Comparison of ENCODE assay signal across 10 cellular contexts in the genomic region with DNA sequence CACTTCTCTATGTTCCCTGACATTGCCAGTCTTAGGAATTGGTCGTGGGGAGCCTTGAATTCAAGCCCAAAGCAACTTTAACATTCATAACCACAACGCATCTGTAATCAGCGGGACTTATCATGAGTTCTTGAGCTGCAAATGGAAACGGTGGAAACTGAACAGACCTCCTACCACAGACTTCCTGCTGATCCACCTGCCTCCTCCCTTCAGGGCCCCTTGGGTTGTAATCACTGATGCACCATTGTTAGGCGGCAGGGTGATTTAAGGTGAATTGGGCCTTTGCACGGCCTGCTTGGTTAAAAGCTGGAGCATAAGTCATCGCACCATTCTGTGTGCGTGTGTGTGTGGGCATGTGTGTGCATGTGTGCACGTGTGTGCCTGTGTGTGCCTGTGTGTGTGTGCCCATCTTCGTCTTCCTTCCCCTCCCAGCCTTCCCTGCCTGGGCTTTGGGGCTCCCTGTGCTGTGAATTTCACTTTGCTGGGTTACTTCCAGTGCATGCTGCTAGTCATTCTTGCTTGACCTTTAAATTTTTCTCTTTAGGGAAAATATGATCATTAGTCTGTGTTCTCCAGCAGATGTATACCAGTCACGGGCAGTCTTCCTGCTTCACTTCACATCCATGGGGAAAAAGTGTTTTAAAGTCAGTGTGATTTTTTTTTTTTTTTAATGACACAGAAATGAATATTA. TPM values are rescaled to one million over a fixed set of nuclear protein-coding genes. Genes with fewer than 3 reads are reported as not detected.
DNase-seq lines count a peak whose midpoint lies in the region; ATAC-seq, FAIRE-seq and TF ChIP-seq lines count a peak whose summit lies in the region.
"Had no signal": no experiment of that assay in that cellular context is flagged by ENCODE, and none has a peak within 500 bp of the region (broad histone marks: within the 10 kb centered on the region; RNA-seq: fewer than 3 reads in every experiment).

No MANE protein-coding gene starts in this region.

- TF ChIP-seq RAD21 in HepG2 (CRISPR knock-in tag; IDR thresholded peaks at IDR 0.05) = no peak

- no peak for DNase-seq in right atrium auricular region (ENCODE audit: low spot score)
- no peak for DNase-seq in Right ventricle myocardium inferior (ENCODE audit: missing footprints)
- no peak for DNase-seq in activated B cell treated with CpG ODN at 0.5 μM for 24 hours
- peak in 1 of 2 donors; percentile 44 for DNase-seq in central memory CD8-positive, alpha-beta T cell (ENCODE audit: low spot score in 2 of 2)
- DNase-seq in HepG2 (ENCODE audit: low spot score) = no peak
- DNase-seq in midbrain (lab: John Stamatoyannopoulos, UW) = no peak
- DNase-seq: islet precursor cell had no signal

- intact Hi-C loops in Right ventricle myocardium inferior (cut with DNase I) (no loop called here), activated B cell treated with CpG ODN at 0.5 μM for 24 hours (cut with micrococcal nuclease) (no loop called here), HepG2 (cut with micrococcal nuclease; ENCODE audit: unreplicated experiment) (no loop called here)

- H3K9me3 ChIP-seq in right atrium auricular region (no peaks in the 10 kb centered on the region), HepG2 (ENCODE audit: low read length) (no peaks in the 10 kb centered on the region)

- H3K4me3 ChIP-seq in right atrium auricular region (no peak overlapping the region), HepG2 (replicated peaks in 1 of 3; ENCODE audit: insufficient read depth in 1 of 3, low read depth in 2 of 3, low read length in 3 of 3) (no peak overlapping the region)

- H3K36me3 Mint-ChIP-seq in activated B cell treated with CpG ODN at 0.5 μM for 24 hours (ENCODE audit: low read depth) = peaks cover 25% of the 10 kb centered on the region
- peaks cover 9% of the 10 kb centered on the region for H3K36me3 Mint-ChIP-seq in central memory CD8-positive, alpha-beta T cell (ENCODE audit: insufficient read depth)

- no peak overlapping the region for H3K4me2 ChIP-seq in HepG2 (ENCODE audit: low read depth, low read length)

- H3K27ac Mint-ChIP-seq in activated B cell treated with CpG ODN at 0.5 μM for 24 hours = peak overlapping the region; percentile 57
- H3K27ac Mint-ChIP-seq in central memory CD8-positive, alpha-beta T cell (ENCODE audit: low read depth) = peak overlapping the region; percentile 60

- no peak overlapping the region for H2AFZ ChIP-seq in HepG2 (ENCODE audit: low read length)

- H3K27ac ChIP-seq in right atrium auricular region = peak overlapping the region; percentile 27 to 50
- no peak overlapping the region for H3K27ac ChIP-seq in HepG2 (ENCODE audit: extremely low read length, insufficient read depth, low read length)

- 42% methylated on average over 7 of the region's 11 CpGs for WGBS in HepG2 (ENCODE audit: low lambda C conversion rate)

- POLR2A ChIA-PET in activated B cell treated with CpG ODN at 0.5 μM for 24 hours (lab: Charles Lee) = interaction anchor here (0.7 to 1.2 kb wide), 5 partner anchors 13 to 118 kb away, joined by 3 to 4 read pairs (median 3); no protein-coding TSS in a partner anchor
- POLR2A ChIA-PET in HepG2 (lab: Yijun Ruan, JAX) = no interaction called here

- no peak for TF ChIP-seq CTCF in right atrium auricular region (IDR thresholded peaks at IDR 0.05)
- TF ChIP-seq CTCF in activated B cell treated with CpG ODN at 0.5 μM for 24 hours (IDR thresholded peaks at IDR 0.05) = no peak
- no peak for TF ChIP-seq CTCF in HepG2 (CRISPR knock-in tag; IDR thresholded peaks at IDR 0.05)

- H3K27me3 ChIP-seq in right atrium auricular region = no peaks in the 10 kb centered on the region
- H3K27me3 ChIP-seq in HepG2 (ENCODE audit: control insufficient read depth in 1 of 2, insufficient read depth in 2 of 2, low read length in 2 of 2) = peaks cover 3 to 25% of the 10 kb centered on the region in 2 experiments; a peak in 3 of 5 replicates

- no TSS peak for BruUV-seq in HepG2 (replicated peaks; lab: Mats Ljungman, UMichigan)

- peaks cover 93% of the 10 kb centered on the region for H3K4me1 Mint-ChIP-seq in activated B cell treated with CpG ODN at 0.5 μM for 24 hours
- H3K4me1 Mint-ChIP-seq in central memory CD8-positive, alpha-beta T cell = peaks cover 90% of the 10 kb centered on the region

- H3K27me3 Mint-ChIP-seq in activated B cell treated with CpG ODN at 0.5 μM for 24 hours = no peaks in the 10 kb centered on the region
- no peaks in the 10 kb centered on the region for H3K27me3 Mint-ChIP-seq in central memory CD8-positive, alpha-beta T cell

- H3K4me1 ChIP-seq in right atrium auricular region (peaks cover 0 to 26% of the 10 kb centered on the region in 2 donors), HepG2 (ENCODE audit: insufficient read depth, low read length) (peaks cover 8% of the 10 kb centered on the region; the same call in 1 of the 2 replicates)

- TF ChIP-seq POLR2A in HepG2 (IDR thresholded peaks at IDR 0.05; ENCODE audit: insufficient read depth in 1 of 2, low read depth in 2 of 2, low read length in 2 of 2) = no peak

- TF ChIP-seq EP300 in HepG2 (IDR thresholded peaks at IDR 0.05; ENCODE audit: low read depth in 2 of 2, low read length in 2 of 2) = no peak
- no peak for TF ChIP-seq EP300 in HepG2 (CRISPR knock-in tag; IDR thresholded peaks at IDR 0.05; ENCODE audit: borderline replicate concordance)

- H3K4me3 Mint-ChIP-seq in activated B cell treated with CpG ODN at 0.5 μM for 24 hours = peak overlapping the region; percentile 39
- H3K4me3 Mint-ChIP-seq in central memory CD8-positive, alpha-beta T cell = peak overlapping the region; percentile 26

- CTCF ChIA-PET in activated B cell treated with CpG ODN at 0.5 μM for 24 hours (lab: Charles Lee) = no interaction called here
- CTCF ChIA-PET in HepG2 (lab: Yijun Ruan, JAX; ENCODE audit: low intra/inter-chr PET ratio, low total read pairs) = no interaction called here

- H3K9me3 Mint-ChIP-seq in activated B cell treated with CpG ODN at 0.5 μM for 24 hours = no peaks in the 10 kb centered on the region
- no peaks in the 10 kb centered on the region for H3K9me3 Mint-ChIP-seq in central memory CD8-positive, alpha-beta T cell

- H3K36me3 ChIP-seq in right atrium auricular region = no peaks in the 10 kb centered on the region
- no peaks in the 10 kb centered on the region for H3K36me3 ChIP-seq in HepG2 (replicated peaks in 1 of 2; ENCODE audit: control insufficient read depth in 1 of 2, insufficient read depth in 2 of 2, low read length in 2 of 2)

- no peak for FAIRE-seq in HepG2 (lab: Jason Lieb, UNC)
- FAIRE-seq: GM18507 had no signal

- H3K9ac ChIP-seq in HepG2 (ENCODE audit: insufficient read depth, low read depth, low read length) = no peak overlapping the region

- in situ Hi-C loops in HepG2 (cut with HindIII; ENCODE audit: extremely low pct_ligation_motif_present, low pct_unique_long_range_greater_than_20kb) = no loop called here

- ATAC-seq in Right ventricle myocardium inferior = no peak
- ATAC-seq in activated B cell treated with CpG ODN at 0.5 μM for 24 hours (ENCODE audit: low read depth) = peak; percentile 32
- ATAC-seq in central memory CD8-positive, alpha-beta T cell (replicated peaks; ENCODE audit: extremely low read depth, poor library complexity, severe bottlenecking) = peak; percentile 86
- ATAC-seq in HG02852 (IDR thresholded peaks at IDR 0.05; ENCODE audit: unreplicated experiment) = no peak
- ATAC-seq in HepG2 = no peak
- ATAC-seq in HG03520 (IDR thresholded peaks at IDR 0.05; ENCODE audit: unreplicated experiment) = no peak

- no peaks in the 10 kb centered on the region for H3K79me2 ChIP-seq in HepG2 (ENCODE audit: insufficient read depth, low read length)

- no peaks in the 10 kb centered on the region for H4K20me1 ChIP-seq in HepG2 (ENCODE audit: insufficient read depth, low read length)

TF ChIP-seq in HepG2, 621 proteins besides CTCF, POLR2A, EP300 and RAD21 (continues in another document):
- TF ChIP-seq, protein P1, sequence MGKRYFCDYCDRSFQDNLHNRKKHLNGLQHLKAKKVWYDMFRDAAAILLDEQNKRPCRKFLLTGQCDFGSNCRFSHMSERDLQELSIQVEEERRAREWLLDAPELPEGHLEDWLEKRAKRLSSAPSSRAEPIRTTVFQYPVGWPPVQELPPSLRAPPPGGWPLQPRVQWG (CRISPR knock-in tag; IDR thresholded peaks at IDR 0.05; ENCODE audit: borderline replicate concordance, low read depth) = no peak
- no peak for TF ChIP-seq ZNF713 (CRISPR knock-in tag; IDR thresholded peaks at IDR 0.05)
- no peak for TF ChIP-seq ZFP41 (CRISPR knock-in tag; IDR thresholded peaks at IDR 0.05; ENCODE audit: borderline replicate concordance)
- TF ChIP-seq U2AF2 (IDR thresholded peaks at IDR 0.05; ENCODE audit: low read depth, low read length) = no peak

RNA-seq across cellular contexts. Expression of gene CHST11, which starts 29.0 kb away (rescaled TPM):
- total RNA-seq in right atrium auricular region = 10 to 100 TPM in 1 of 2 donors, 1 to 10 TPM in 1; 7.8 to 11.9 TPM
- 3.7 TPM for total RNA-seq in Right ventricle myocardium inferior
- total RNA-seq in activated B cell treated with CpG ODN at 0.5 μM for 24 hours = 40.1 and 40.6 TPM in 2 replicates
- total RNA-seq in HepG2 (2016; rRNA removed; fragmentation: Illumina TruSeq; extraction: Trizol) = not detected in 2 replicates
- not detected in 2 replicates for total RNA-seq in HepG2 (2016; cell fraction: cytosol; rRNA removed; fragmentation: Illumina TruSeq; extraction: Trizol; ENCODE audit: low read depth)
- not detected in 2 replicates for total RNA-seq in HepG2 (2016; cell fraction: insoluble cytoplasmic fraction; rRNA removed; fragmentation: Illumina TruSeq; extraction: Trizol)
- total RNA-seq in HepG2 (2016; cell fraction: membrane; rRNA removed; fragmentation: Illumina TruSeq; extraction: Trizol) = not detected in 2 replicates
- not detected in 2 replicates for total RNA-seq in HepG2 (2016; cell fraction: nucleus; rRNA removed; fragmentation: Illumina TruSeq; extraction: Trizol)
- polyA plus RNA-seq in HepG2 (2011; rRNA removed) = 0.05 and 0.15 TPM in 2 replicates
- 0.04 TPM in 1 of 2 replicates, not detected in the other for polyA plus RNA-seq in HepG2 (2011; cell fraction: cytosol; rRNA removed)
- polyA plus RNA-seq in HepG2 (2011; cell fraction: nucleus; rRNA removed) = 0.10 TPM in 1 of 2 replicates, not detected in the other
- not detected in 2 replicates for polyA plus RNA-seq in HepG2 (2012)
- polyA plus RNA-seq in HepG2 (2016; cell fraction: cytosol; fragmentation: Illumina TruSeq; extraction: Trizol; ENCODE audit: low read depth) = not detected in 2 replicates
- polyA plus RNA-seq in HepG2 (2016; cell fraction: insoluble cytoplasmic fraction; fragmentation: Illumina TruSeq; extraction: Trizol; ENCODE audit: low read depth) = not detected in 2 replicates
- not detected in 2 replicates for polyA plus RNA-seq in HepG2 (2016; cell fraction: membrane; fragmentation: Illumina TruSeq; extraction: Trizol; ENCODE audit: low read depth)
- polyA plus RNA-seq in HepG2 (2016; cell fraction: nucleus; fragmentation: Illumina TruSeq; extraction: Trizol; ENCODE audit: insufficient read depth, low read depth) = not detected in 2 replicates
- polyA minus RNA-seq in HepG2 (2011; rRNA and poly(A)+ RNA removed; ENCODE audit: low replicate concordance) = 1.7 TPM in 1 of 2 replicates, not detected in the other
- not detected in 2 replicates for polyA minus RNA-seq in HepG2 (2011; cell fraction: cytosol; rRNA and poly(A)+ RNA removed)
- polyA minus RNA-seq in HepG2 (2011; cell fraction: nucleus; rRNA and poly(A)+ RNA removed) = 0.12 TPM in 1 of 2 replicates, not detected in the other

Comparison
In these comparisons a context has a peak if more than half of its experiments do, and no peak if none do; other contexts are left out.
1. ATAC-seq: peak in activated B cell treated with CpG ODN at 0.5 μM for 24 hours (single experiment) and central memory CD8-positive, alpha-beta T cell (single experiment); none in Right ventricle myocardium inferior (single experiment), HG02852 (single experiment), HepG2 (single experiment) and HG03520 (single experiment).